1 cellular context compared by ENCODE assay signal in genomic region chr17:77959926-77960521, GRCh38.
TF ChIP-seq lines count a peak whose summit lies in the region.

No MANE protein-coding gene starts in this region.

TF ChIP-seq in K562, 482 proteins besides CTCF, POLR2A, EP300 and RAD21 (continued from another document and continues in another):
- TF ChIP-seq TBL1XR1 (IDR thresholded peaks at IDR 0.05; ENCODE audit: low read length in 2 of 2) (no peak), ZNF140 (CRISPR knock-in tag; IDR thresholded peaks at IDR 0.05) (no peak), ZNF551 (CRISPR knock-in tag; IDR thresholded peaks at IDR 0.05) (no peak), IRF1 (CRISPR knock-in tag; IDR thresholded peaks at IDR 0.05; ENCODE audit: borderline replicate concordance) (no peak), CBX1 (IDR thresholded peaks at IDR 0.05; ENCODE audit: low read depth) (no peak), TGIF2 (CRISPR knock-in tag; IDR thresholded peaks at IDR 0.05) (no peak), ZNF263 (CRISPR knock-in tag; IDR thresholded peaks at IDR 0.05; ENCODE audit: borderline replicate concordance) (0 out of 2 replicates have a peak, but pooled peaks have one; percentile 18), NR2C1 (IDR thresholded peaks at IDR 0.05) (no peak), NR2C1 (tag; IDR thresholded peaks at IDR 0.05) (no peak), CSDE1 (IDR thresholded peaks at IDR 0.05) (no peak), ZBTB2 (IDR thresholded peaks at IDR 0.05) (0 out of 2 replicates have a peak, but pooled peaks have one; percentile 4), TFAP4 (CRISPR knock-in tag; IDR thresholded peaks at IDR 0.05; ENCODE audit: borderline replicate concordance) (no peak; the same call in 1 of the 2 replicates), U2AF2 (optimal IDR thresholded peaks at IDR 0.05; ENCODE audit: low read depth, low read length) (no peak), L3MBTL2 (IDR thresholded peaks at IDR 0.05) (peak; percentile 73), CHD4 (IDR thresholded peaks at IDR 0.05; ENCODE audit: insufficient read depth, insufficient replicate concordance, low read depth, low read length, poor library complexity, severe bottlenecking) (no peak), ZNF57 (CRISPR knock-in tag; IDR thresholded peaks at IDR 0.05) (no peak), HMG20B (CRISPR knock-in tag; IDR thresholded peaks at IDR 0.05) (no peak), ZNF232 (CRISPR knock-in tag; IDR thresholded peaks at IDR 0.05) (no peak), TAF7 (tag; IDR thresholded peaks at IDR 0.05) (no peak), KDM1A (IDR thresholded peaks at IDR 0.05) (no peak), PYGO2 (tag; IDR thresholded peaks at IDR 0.05) (no peak), SNRNP70 (optimal IDR thresholded peaks at IDR 0.05; ENCODE audit: low read depth, low read length) (no peak), ZNF695 (CRISPR knock-in tag; IDR thresholded peaks at IDR 0.05) (no peak), ZNF384 (IDR thresholded peaks at IDR 0.05; ENCODE audit: low read depth, low read length) (no peak), CBX2 (IDR thresholded peaks at IDR 0.05; ENCODE audit: insufficient read depth, low read length, poor library complexity, severe bottlenecking) (no peak), ZSCAN29 (IDR thresholded peaks at IDR 0.05) (no peak), PHF8 (IDR thresholded peaks at IDR 0.05; ENCODE audit: borderline replicate concordance, low read length) (no peak), ATF3 (IDR thresholded peaks at IDR 0.05) (no peak), ATF3 (CRISPR knock-in tag; conservative IDR thresholded peaks at IDR 0.05) (no peak), CC2D1A (IDR thresholded peaks at IDR 0.05) (no peak), REST (CRISPR knock-in tag; IDR thresholded peaks at IDR 0.05; ENCODE audit: low read depth) (no peak), RBM34 (IDR thresholded peaks at IDR 0.05; ENCODE audit: borderline replicate concordance, insufficient read depth, low read length) (no peak), RB1 (IDR thresholded peaks at IDR 0.05; ENCODE audit: low read depth) (no peak)
- TF ChIP-seq, protein P1, sequence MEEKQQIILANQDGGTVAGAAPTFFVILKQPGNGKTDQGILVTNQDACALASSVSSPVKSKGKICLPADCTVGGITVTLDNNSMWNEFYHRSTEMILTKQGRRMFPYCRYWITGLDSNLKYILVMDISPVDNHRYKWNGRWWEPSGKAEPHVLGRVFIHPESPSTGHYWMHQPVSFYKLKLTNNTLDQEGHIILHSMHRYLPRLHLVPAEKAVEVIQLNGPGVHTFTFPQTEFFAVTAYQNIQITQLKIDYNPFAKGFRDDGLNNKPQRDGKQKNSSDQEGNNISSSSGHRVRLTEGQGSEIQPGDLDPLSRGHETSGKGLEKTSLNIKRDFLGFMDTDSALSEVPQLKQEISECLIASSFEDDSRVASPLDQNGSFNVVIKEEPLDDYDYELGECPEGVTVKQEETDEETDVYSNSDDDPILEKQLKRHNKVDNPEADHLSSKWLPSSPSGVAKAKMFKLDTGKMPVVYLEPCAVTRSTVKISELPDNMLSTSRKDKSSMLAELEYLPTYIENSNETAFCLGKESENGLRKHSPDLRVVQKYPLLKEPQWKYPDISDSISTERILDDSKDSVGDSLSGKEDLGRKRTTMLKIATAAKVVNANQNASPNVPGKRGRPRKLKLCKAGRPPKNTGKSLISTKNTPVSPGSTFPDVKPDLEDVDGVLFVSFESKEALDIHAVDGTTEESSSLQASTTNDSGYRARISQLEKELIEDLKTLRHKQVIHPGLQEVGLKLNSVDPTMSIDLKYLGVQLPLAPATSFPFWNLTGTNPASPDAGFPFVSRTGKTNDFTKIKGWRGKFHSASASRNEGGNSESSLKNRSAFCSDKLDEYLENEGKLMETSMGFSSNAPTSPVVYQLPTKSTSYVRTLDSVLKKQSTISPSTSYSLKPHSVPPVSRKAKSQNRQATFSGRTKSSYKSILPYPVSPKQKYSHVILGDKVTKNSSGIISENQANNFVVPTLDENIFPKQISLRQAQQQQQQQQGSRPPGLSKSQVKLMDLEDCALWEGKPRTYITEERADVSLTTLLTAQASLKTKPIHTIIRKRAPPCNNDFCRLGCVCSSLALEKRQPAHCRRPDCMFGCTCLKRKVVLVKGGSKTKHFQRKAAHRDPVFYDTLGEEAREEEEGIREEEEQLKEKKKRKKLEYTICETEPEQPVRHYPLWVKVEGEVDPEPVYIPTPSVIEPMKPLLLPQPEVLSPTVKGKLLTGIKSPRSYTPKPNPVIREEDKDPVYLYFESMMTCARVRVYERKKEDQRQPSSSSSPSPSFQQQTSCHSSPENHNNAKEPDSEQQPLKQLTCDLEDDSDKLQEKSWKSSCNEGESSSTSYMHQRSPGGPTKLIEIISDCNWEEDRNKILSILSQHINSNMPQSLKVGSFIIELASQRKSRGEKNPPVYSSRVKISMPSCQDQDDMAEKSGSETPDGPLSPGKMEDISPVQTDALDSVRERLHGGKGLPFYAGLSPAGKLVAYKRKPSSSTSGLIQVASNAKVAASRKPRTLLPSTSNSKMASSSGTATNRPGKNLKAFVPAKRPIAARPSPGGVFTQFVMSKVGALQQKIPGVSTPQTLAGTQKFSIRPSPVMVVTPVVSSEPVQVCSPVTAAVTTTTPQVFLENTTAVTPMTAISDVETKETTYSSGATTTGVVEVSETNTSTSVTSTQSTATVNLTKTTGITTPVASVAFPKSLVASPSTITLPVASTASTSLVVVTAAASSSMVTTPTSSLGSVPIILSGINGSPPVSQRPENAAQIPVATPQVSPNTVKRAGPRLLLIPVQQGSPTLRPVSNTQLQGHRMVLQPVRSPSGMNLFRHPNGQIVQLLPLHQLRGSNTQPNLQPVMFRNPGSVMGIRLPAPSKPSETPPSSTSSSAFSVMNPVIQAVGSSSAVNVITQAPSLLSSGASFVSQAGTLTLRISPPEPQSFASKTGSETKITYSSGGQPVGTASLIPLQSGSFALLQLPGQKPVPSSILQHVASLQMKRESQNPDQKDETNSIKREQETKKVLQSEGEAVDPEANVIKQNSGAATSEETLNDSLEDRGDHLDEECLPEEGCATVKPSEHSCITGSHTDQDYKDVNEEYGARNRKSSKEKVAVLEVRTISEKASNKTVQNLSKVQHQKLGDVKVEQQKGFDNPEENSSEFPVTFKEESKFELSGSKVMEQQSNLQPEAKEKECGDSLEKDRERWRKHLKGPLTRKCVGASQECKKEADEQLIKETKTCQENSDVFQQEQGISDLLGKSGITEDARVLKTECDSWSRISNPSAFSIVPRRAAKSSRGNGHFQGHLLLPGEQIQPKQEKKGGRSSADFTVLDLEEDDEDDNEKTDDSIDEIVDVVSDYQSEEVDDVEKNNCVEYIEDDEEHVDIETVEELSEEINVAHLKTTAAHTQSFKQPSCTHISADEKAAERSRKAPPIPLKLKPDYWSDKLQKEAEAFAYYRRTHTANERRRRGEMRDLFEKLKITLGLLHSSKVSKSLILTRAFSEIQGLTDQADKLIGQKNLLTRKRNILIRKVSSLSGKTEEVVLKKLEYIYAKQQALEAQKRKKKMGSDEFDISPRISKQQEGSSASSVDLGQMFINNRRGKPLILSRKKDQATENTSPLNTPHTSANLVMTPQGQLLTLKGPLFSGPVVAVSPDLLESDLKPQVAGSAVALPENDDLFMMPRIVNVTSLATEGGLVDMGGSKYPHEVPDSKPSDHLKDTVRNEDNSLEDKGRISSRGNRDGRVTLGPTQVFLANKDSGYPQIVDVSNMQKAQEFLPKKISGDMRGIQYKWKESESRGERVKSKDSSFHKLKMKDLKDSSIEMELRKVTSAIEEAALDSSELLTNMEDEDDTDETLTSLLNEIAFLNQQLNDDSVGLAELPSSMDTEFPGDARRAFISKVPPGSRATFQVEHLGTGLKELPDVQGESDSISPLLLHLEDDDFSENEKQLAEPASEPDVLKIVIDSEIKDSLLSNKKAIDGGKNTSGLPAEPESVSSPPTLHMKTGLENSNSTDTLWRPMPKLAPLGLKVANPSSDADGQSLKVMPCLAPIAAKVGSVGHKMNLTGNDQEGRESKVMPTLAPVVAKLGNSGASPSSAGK (IDR thresholded peaks at IDR 0.05): peak; percentile 17
- TF ChIP-seq, protein P2, sequence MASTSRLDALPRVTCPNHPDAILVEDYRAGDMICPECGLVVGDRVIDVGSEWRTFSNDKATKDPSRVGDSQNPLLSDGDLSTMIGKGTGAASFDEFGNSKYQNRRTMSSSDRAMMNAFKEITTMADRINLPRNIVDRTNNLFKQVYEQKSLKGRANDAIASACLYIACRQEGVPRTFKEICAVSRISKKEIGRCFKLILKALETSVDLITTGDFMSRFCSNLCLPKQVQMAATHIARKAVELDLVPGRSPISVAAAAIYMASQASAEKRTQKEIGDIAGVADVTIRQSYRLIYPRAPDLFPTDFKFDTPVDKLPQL (IDR thresholded peaks at IDR 0.05; ENCODE audit: extremely low read depth, insufficient read length): no peak
- TF ChIP-seq, protein P3, sequence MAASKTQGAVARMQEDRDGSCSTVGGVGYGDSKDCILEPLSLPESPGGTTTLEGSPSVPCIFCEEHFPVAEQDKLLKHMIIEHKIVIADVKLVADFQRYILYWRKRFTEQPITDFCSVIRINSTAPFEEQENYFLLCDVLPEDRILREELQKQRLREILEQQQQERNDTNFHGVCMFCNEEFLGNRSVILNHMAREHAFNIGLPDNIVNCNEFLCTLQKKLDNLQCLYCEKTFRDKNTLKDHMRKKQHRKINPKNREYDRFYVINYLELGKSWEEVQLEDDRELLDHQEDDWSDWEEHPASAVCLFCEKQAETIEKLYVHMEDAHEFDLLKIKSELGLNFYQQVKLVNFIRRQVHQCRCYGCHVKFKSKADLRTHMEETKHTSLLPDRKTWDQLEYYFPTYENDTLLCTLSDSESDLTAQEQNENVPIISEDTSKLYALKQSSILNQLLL (CRISPR knock-in tag; IDR thresholded peaks at IDR 0.05; ENCODE audit: borderline replicate concordance): peak; percentile 70; the same call in 1 of the 2 replicates
- TF ChIP-seq, protein P4, sequence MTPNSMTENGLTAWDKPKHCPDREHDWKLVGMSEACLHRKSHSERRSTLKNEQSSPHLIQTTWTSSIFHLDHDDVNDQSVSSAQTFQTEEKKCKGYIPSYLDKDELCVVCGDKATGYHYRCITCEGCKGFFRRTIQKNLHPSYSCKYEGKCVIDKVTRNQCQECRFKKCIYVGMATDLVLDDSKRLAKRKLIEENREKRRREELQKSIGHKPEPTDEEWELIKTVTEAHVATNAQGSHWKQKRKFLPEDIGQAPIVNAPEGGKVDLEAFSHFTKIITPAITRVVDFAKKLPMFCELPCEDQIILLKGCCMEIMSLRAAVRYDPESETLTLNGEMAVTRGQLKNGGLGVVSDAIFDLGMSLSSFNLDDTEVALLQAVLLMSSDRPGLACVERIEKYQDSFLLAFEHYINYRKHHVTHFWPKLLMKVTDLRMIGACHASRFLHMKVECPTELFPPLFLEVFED (CRISPR knock-in tag; conservative IDR thresholded peaks at IDR 0.05): no peak
